Comparison of ENCODE assay signal across 2 cellular contexts in genomic region chr12:6327591-6328041, GRCh38.
TF ChIP-seq lines count a peak whose summit lies in the region.

No MANE protein-coding gene starts in this region.

TF ChIP-seq in A549, 52 proteins besides CTCF, POLR2A, EP300 and RAD21:
- TF ChIP-seq USF2 (IDR thresholded peaks at IDR 0.05) (no peak), CBX2 (IDR thresholded peaks at IDR 0.05; ENCODE audit: borderline replicate concordance, low read depth) (no peak), JUN (IDR thresholded peaks at IDR 0.05) (peak in 1 of 2 experiments; percentile 24; a peak in 1 of 5 replicates), EHMT2 (IDR thresholded peaks at IDR 0.05; ENCODE audit: low read depth) (no peak), FOXS1 (CRISPR knock-in tag; IDR thresholded peaks at IDR 0.05) (no peak), HES2 (IDR thresholded peaks at IDR 0.05) (no peak)
- TF ChIP-seq, protein P1, sequence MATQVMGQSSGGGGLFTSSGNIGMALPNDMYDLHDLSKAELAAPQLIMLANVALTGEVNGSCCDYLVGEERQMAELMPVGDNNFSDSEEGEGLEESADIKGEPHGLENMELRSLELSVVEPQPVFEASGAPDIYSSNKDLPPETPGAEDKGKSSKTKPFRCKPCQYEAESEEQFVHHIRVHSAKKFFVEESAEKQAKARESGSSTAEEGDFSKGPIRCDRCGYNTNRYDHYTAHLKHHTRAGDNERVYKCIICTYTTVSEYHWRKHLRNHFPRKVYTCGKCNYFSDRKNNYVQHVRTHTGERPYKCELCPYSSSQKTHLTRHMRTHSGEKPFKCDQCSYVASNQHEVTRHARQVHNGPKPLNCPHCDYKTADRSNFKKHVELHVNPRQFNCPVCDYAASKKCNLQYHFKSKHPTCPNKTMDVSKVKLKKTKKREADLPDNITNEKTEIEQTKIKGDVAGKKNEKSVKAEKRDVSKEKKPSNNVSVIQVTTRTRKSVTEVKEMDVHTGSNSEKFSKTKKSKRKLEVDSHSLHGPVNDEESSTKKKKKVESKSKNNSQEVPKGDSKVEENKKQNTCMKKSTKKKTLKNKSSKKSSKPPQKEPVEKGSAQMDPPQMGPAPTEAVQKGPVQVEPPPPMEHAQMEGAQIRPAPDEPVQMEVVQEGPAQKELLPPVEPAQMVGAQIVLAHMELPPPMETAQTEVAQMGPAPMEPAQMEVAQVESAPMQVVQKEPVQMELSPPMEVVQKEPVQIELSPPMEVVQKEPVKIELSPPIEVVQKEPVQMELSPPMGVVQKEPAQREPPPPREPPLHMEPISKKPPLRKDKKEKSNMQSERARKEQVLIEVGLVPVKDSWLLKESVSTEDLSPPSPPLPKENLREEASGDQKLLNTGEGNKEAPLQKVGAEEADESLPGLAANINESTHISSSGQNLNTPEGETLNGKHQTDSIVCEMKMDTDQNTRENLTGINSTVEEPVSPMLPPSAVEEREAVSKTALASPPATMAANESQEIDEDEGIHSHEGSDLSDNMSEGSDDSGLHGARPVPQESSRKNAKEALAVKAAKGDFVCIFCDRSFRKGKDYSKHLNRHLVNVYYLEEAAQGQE (IDR thresholded peaks at IDR 0.05) = no peak

TF ChIP-seq in HepG2, 621 proteins besides CTCF, POLR2A, EP300 and RAD21:
- TF ChIP-seq SSRP1 (CRISPR knock-in tag; IDR thresholded peaks at IDR 0.05) (0 out of 2 replicates have a peak, but pooled peaks have one; percentile 39), SRSF1 (optimal IDR thresholded peaks at IDR 0.05; ENCODE audit: low read depth, low read length) (no peak), RBM22 (optimal IDR thresholded peaks at IDR 0.05; ENCODE audit: low read length) (peak; percentile 81), ELF4 (CRISPR knock-in tag; IDR thresholded peaks at IDR 0.05; ENCODE audit: borderline replicate concordance) (no peak), AGO2 (optimal IDR thresholded peaks at IDR 0.05; ENCODE audit: low read depth, low read length) (peak; percentile 98), ZNF607 (CRISPR knock-in tag; IDR thresholded peaks at IDR 0.05; ENCODE audit: borderline replicate concordance) (no peak), ZBTB38 (CRISPR knock-in tag; IDR thresholded peaks at IDR 0.05) (0 out of 2 replicates have a peak, but pooled peaks have one; percentile 15), ZC3H13 (CRISPR knock-in tag; IDR thresholded peaks at IDR 0.05) (peak; percentile 54; the same call in 1 of the 2 replicates), RFXAP (CRISPR knock-in tag; IDR thresholded peaks at IDR 0.05; ENCODE audit: borderline replicate concordance) (no peak), ZNF256 (CRISPR knock-in tag; conservative IDR thresholded peaks at IDR 0.05) (no peak), RFXANK (CRISPR knock-in tag; IDR thresholded peaks at IDR 0.05) (no peak), ZNF724P (CRISPR knock-in tag; IDR thresholded peaks at IDR 0.05; ENCODE audit: borderline replicate concordance) (0 out of 2 replicates have a peak, but pooled peaks have one; percentile 12), EED (CRISPR knock-in tag; IDR thresholded peaks at IDR 0.05) (no peak), HNRNPL (IDR thresholded peaks at IDR 0.05; ENCODE audit: low read depth, low read length) (no peak), ZFP91 (CRISPR knock-in tag; IDR thresholded peaks at IDR 0.05; ENCODE audit: borderline replicate concordance) (0 out of 2 replicates have a peak, but pooled peaks have one; percentile 21), ZNF720 (CRISPR knock-in tag; IDR thresholded peaks at IDR 0.05) (no peak), NFE2L2 (IDR thresholded peaks at IDR 0.05; ENCODE audit: low read length) (no peak), THYN1 (CRISPR knock-in tag; IDR thresholded peaks at IDR 0.05; ENCODE audit: borderline replicate concordance, low read depth) (no peak), RBFOX2 (IDR thresholded peaks at IDR 0.05; ENCODE audit: low read depth, low read length) (peak; percentile 66), CENPT (CRISPR knock-in tag; IDR thresholded peaks at IDR 0.05; ENCODE audit: low read depth) (no peak)
- TF ChIP-seq, protein P2, sequence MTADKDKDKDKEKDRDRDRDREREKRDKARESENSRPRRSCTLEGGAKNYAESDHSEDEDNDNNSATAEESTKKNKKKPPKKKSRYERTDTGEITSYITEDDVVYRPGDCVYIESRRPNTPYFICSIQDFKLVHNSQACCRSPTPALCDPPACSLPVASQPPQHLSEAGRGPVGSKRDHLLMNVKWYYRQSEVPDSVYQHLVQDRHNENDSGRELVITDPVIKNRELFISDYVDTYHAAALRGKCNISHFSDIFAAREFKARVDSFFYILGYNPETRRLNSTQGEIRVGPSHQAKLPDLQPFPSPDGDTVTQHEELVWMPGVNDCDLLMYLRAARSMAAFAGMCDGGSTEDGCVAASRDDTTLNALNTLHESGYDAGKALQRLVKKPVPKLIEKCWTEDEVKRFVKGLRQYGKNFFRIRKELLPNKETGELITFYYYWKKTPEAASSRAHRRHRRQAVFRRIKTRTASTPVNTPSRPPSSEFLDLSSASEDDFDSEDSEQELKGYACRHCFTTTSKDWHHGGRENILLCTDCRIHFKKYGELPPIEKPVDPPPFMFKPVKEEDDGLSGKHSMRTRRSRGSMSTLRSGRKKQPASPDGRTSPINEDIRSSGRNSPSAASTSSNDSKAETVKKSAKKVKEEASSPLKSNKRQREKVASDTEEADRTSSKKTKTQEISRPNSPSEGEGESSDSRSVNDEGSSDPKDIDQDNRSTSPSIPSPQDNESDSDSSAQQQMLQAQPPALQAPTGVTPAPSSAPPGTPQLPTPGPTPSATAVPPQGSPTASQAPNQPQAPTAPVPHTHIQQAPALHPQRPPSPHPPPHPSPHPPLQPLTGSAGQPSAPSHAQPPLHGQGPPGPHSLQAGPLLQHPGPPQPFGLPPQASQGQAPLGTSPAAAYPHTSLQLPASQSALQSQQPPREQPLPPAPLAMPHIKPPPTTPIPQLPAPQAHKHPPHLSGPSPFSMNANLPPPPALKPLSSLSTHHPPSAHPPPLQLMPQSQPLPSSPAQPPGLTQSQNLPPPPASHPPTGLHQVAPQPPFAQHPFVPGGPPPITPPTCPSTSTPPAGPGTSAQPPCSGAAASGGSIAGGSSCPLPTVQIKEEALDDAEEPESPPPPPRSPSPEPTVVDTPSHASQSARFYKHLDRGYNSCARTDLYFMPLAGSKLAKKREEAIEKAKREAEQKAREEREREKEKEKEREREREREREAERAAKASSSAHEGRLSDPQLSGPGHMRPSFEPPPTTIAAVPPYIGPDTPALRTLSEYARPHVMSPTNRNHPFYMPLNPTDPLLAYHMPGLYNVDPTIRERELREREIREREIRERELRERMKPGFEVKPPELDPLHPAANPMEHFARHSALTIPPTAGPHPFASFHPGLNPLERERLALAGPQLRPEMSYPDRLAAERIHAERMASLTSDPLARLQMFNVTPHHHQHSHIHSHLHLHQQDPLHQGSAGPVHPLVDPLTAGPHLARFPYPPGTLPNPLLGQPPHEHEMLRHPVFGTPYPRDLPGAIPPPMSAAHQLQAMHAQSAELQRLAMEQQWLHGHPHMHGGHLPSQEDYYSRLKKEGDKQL (CRISPR knock-in tag; IDR thresholded peaks at IDR 0.05; ENCODE audit: low read depth) = no peak
- TF ChIP-seq, protein P3, sequence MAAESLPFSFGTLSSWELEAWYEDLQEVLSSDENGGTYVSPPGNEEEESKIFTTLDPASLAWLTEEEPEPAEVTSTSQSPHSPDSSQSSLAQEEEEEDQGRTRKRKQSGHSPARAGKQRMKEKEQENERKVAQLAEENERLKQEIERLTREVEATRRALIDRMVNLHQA (CRISPR knock-in tag; IDR thresholded peaks at IDR 0.05) = no peak
- TF ChIP-seq, protein P4, sequence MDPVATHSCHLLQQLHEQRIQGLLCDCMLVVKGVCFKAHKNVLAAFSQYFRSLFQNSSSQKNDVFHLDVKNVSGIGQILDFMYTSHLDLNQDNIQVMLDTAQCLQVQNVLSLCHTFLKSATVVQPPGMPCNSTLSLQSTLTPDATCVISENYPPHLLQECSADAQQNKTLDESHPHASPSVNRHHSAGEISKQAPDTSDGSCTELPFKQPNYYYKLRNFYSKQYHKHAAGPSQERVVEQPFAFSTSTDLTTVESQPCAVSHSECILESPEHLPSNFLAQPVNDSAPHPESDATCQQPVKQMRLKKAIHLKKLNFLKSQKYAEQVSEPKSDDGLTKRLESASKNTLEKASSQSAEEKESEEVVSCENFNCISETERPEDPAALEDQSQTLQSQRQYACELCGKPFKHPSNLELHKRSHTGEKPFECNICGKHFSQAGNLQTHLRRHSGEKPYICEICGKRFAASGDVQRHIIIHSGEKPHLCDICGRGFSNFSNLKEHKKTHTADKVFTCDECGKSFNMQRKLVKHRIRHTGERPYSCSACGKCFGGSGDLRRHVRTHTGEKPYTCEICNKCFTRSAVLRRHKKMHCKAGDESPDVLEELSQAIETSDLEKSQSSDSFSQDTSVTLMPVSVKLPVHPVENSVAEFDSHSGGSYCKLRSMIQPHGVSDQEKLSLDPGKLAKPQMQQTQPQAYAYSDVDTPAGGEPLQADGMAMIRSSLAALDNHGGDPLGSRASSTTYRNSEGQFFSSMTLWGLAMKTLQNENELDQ (CRISPR knock-in tag; IDR thresholded peaks at IDR 0.05; ENCODE audit: borderline replicate concordance) = no peak
